In the genomic region with DNA sequence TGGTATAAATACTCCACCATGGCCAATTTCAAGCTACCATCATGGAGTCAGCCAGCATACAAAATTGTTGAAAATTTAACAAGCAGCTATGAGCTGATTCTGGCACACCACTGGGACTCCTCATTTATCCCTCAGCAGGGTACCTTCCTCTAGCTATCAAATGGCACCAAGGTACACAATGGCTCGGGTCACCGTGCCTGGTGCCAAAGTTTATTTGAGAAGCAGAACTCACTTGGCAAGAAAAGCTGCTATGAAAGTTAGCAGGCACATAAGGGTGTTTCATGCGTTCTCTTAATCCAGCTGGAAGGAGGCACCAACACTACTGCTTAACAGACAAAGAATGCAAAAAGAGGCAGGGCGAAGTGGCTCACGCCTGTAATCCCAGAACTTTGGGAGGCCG, we compare ENCODE assay signal across 17 cellular contexts. TPM values are rescaled to one million over a fixed set of nuclear protein-coding genes. Genes with fewer than 3 reads are reported as not detected.
DNase-seq lines count a peak whose midpoint lies in the region; ATAC-seq, FAIRE-seq and TF ChIP-seq lines count a peak whose summit lies in the region.
"Had no signal": no experiment of that assay in that cellular context is flagged by ENCODE, and none has a peak within 500 bp of the region (broad histone marks: within the 10 kb centered on the region; RNA-seq: fewer than 3 reads in every experiment).

No MANE protein-coding gene starts in this region.

- ATAC-seq in T-helper 17 cell: no peak
- no peak for ATAC-seq in natural killer cell treated with Interleukin-12 subunit alpha and Interleukin-12 subunit beta and Interleukin-15 and Interleukin-18, amount 100 ng/mL, for 72 hours

- peak overlapping the region; percentile 56 for H3K27ac Mint-ChIP-seq in activated CD4-positive, alpha-beta T cell treated with anti-CD3 and anti-CD28 coated beads, Interleukin-2, amount 10 ng/mL, durations not matched to agents 24 days and 14 days
- H3K27ac Mint-ChIP-seq in T-helper 17 cell: peak overlapping the region; percentile 96
- H3K27ac Mint-ChIP-seq in natural killer cell treated with Interleukin-12 subunit alpha and Interleukin-12 subunit beta and Interleukin-15 and Interleukin-18, amount 100 ng/mL, for 72 hours: peak overlapping the region; percentile 85 to 93
- H3K27ac Mint-ChIP-seq: mesothelial cell of epicardium had no signal

- H3K27me3 Mint-ChIP-seq in activated CD4-positive, alpha-beta T cell treated with anti-CD3 and anti-CD28 coated beads, Interleukin-2, amount 10 ng/mL, durations not matched to agents 24 days and 14 days: no peaks in the 10 kb centered on the region
- H3K27me3 Mint-ChIP-seq in T-helper 17 cell: no peaks in the 10 kb centered on the region
- no peaks in the 10 kb centered on the region for H3K27me3 Mint-ChIP-seq in natural killer cell treated with Interleukin-12 subunit alpha and Interleukin-12 subunit beta and Interleukin-15 and Interleukin-18, amount 100 ng/mL, for 72 hours

- DNase-seq in activated CD4-positive, alpha-beta T cell treated with anti-CD3 and anti-CD28 coated beads, Interleukin-2, amount 10 ng/mL, durations not matched to agents 24 days and 14 days: peak; percentile 52
- DNase-seq in activated CD4-positive, alpha-beta T cell treated with anti-CD3 and anti-CD28 coated beads for 4 hours: no peak
- DNase-seq in GM12892 (ENCODE audit: insufficient read length): no peak
- no peak for DNase-seq in T-helper 17 cell
- no peak for DNase-seq in natural killer cell treated with Interleukin-12 subunit alpha and Interleukin-12 subunit beta and Interleukin-15 and Interleukin-18, amount 100 ng/mL, for 72 hours (ENCODE audit: low spot score)
- DNase-seq in substantia nigra (lab: John Stamatoyannopoulos, UW): no peak
- DNase-seq in NCI-H1694 treated with DMSO at 0.1 percent for 48 hours (lab: John Stamatoyannopoulos, UW): no peak
- DNase-seq in HTR-8/SVneo (ENCODE audit: insufficient read length, low spot score): no peak
- DNase-seq: activated CD4-positive, alpha-beta T cell treated with anti-CD3 and anti-CD28 coated beads, Interleukin-2, amount 50 U/mL, for 1 hour; amygdala; GM23248; Karpas-422; NCI-H1930; pancreas had no signal

- H3K4me3 Mint-ChIP-seq in activated CD4-positive, alpha-beta T cell treated with anti-CD3 and anti-CD28 coated beads, Interleukin-2, amount 10 ng/mL, durations not matched to agents 24 days and 14 days: no peak overlapping the region
- peak overlapping the region; percentile 74 for H3K4me3 Mint-ChIP-seq in T-helper 17 cell
- H3K4me3 Mint-ChIP-seq in natural killer cell treated with Interleukin-12 subunit alpha and Interleukin-12 subunit beta and Interleukin-15 and Interleukin-18, amount 100 ng/mL, for 72 hours: peak overlapping the region; percentile 70
- H3K4me3 Mint-ChIP-seq: mesothelial cell of epicardium had no signal

- peak; percentile 68 for FAIRE-seq in GM12892 (lab: Jason Lieb, UNC)
- FAIRE-seq in HTR-8/SVneo (lab: Jason Lieb, UNC): no peak
- FAIRE-seq: colon, pancreas had no signal

- H3K27ac ChIP-seq in substantia nigra (ENCODE audit: low read depth, low read length, poor library complexity, severe bottlenecking): no peak overlapping the region
- H3K27ac ChIP-seq: GM23248, pancreas had no signal

- H3K9me3 ChIP-seq in T-helper 17 cell (ENCODE audit: control insufficient read depth, low read length, poor library complexity, severe bottlenecking): no peaks in the 10 kb centered on the region
- H3K9me3 ChIP-seq: pancreas had no signal

- TF ChIP-seq POLR2A in GM12892 (IDR thresholded peaks at IDR 0.05; ENCODE audit: low read depth, low read length): no peak

- intact Hi-C loops in activated CD4-positive, alpha-beta T cell treated with anti-CD3 and anti-CD28 coated beads, Interleukin-2, amount 10 ng/mL, durations not matched to agents 24 days and 14 days (cut with micrococcal nuclease): loop anchor here (5.0 kb wide), 1 partner anchor 50 kb away; the partner anchor contains the start of gene IKZF3

- H3K36me3 Mint-ChIP-seq in activated CD4-positive, alpha-beta T cell treated with anti-CD3 and anti-CD28 coated beads, Interleukin-2, amount 10 ng/mL, durations not matched to agents 24 days and 14 days (ENCODE audit: low read depth): peaks cover 20% of the 10 kb centered on the region
- no peaks in the 10 kb centered on the region for H3K36me3 Mint-ChIP-seq in T-helper 17 cell (ENCODE audit: low read depth)
- H3K36me3 Mint-ChIP-seq in natural killer cell treated with Interleukin-12 subunit alpha and Interleukin-12 subunit beta and Interleukin-15 and Interleukin-18, amount 100 ng/mL, for 72 hours: peaks cover 9% of the 10 kb centered on the region
- H3K36me3 Mint-ChIP-seq: mesothelial cell of epicardium had no signal

- H3K4me1 Mint-ChIP-seq in activated CD4-positive, alpha-beta T cell treated with anti-CD3 and anti-CD28 coated beads, Interleukin-2, amount 10 ng/mL, durations not matched to agents 24 days and 14 days: peaks cover 30% of the 10 kb centered on the region
- peaks cover 37% of the 10 kb centered on the region for H3K4me1 Mint-ChIP-seq in T-helper 17 cell
- peaks cover 46 to 54% of the 10 kb centered on the region in 2 donors for H3K4me1 Mint-ChIP-seq in natural killer cell treated with Interleukin-12 subunit alpha and Interleukin-12 subunit beta and Interleukin-15 and Interleukin-18, amount 100 ng/mL, for 72 hours (ENCODE audit: low read depth in 2 of 2)

- H3K9me3 Mint-ChIP-seq in activated CD4-positive, alpha-beta T cell treated with anti-CD3 and anti-CD28 coated beads, Interleukin-2, amount 10 ng/mL, durations not matched to agents 24 days and 14 days: no peaks in the 10 kb centered on the region
- peaks cover 3% of the 10 kb centered on the region for H3K9me3 Mint-ChIP-seq in natural killer cell treated with Interleukin-12 subunit alpha and Interleukin-12 subunit beta and Interleukin-15 and Interleukin-18, amount 100 ng/mL, for 72 hours
- H3K9me3 Mint-ChIP-seq: mesothelial cell of epicardium had no signal

RNA-seq across cellular contexts. Expression of gene IKZF3, which starts 51.6 kb away (rescaled TPM):
- total RNA-seq in activated CD4-positive, alpha-beta T cell treated with anti-CD3 and anti-CD28 coated beads, Interleukin-2, amount 10 ng/mL, durations not matched to agents 24 days and 14 days: 14.7 and 15.9 TPM in 2 replicates
- 33.9 TPM for polyA plus RNA-seq in GM12892 (2012; ENCODE audit: missing spikeins)
- total RNA-seq in T-helper 17 cell: 100 to 1,000 TPM; 106 to 113 TPM
- 10 to 100 TPM; 65.5 to 80.9 TPM for total RNA-seq in natural killer cell treated with Interleukin-12 subunit alpha and Interleukin-12 subunit beta and Interleukin-15 and Interleukin-18, amount 100 ng/mL, for 72 hours
- total RNA-seq: GM23248 had no signal

RNA-seq across cellular contexts. Expression of gene ZPBP2, which starts 55.5 kb away (rescaled TPM):
- not detected in 2 replicates for total RNA-seq in activated CD4-positive, alpha-beta T cell treated with anti-CD3 and anti-CD28 coated beads, Interleukin-2, amount 10 ng/mL, durations not matched to agents 24 days and 14 days
- polyA plus RNA-seq in GM12892 (2012; ENCODE audit: missing spikeins): 3.1 TPM
- under 1 TPM in 1 of 2 donors, not detected in 1; 0.37 TPM for total RNA-seq in T-helper 17 cell
- total RNA-seq in natural killer cell treated with Interleukin-12 subunit alpha and Interleukin-12 subunit beta and Interleukin-15 and Interleukin-18, amount 100 ng/mL, for 72 hours: not detected
- total RNA-seq: GM23248, mesothelial cell of epicardium, pancreas, urinary bladder had no signal
- polyA plus RNA-seq: GM23248, pancreas had no signal
